Comparison of ENCODE assay signal across 3 cellular contexts in the genomic region with DNA sequence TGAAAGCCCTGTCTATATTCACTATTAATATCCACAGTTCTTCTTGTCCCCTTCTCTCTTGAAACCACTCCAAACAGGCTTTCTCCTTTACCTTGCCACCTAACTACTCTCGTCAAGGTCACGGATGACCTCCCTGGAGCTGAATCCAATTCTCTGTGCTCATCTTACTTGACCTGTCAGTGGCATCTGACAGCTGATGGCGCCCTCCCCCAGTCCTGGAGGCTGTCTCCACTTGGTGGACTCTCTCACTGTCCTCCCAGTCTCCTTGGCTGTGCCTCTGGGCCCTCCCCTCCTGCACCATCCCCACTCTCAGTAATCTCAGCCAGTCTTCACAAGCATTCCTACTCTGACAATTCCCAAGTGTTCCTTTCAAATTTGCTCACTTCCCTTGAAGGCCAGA.
TF ChIP-seq lines count a peak whose summit lies in the region.

No MANE protein-coding gene starts in this region.

TF ChIP-seq in liver, 16 proteins besides CTCF, POLR2A, EP300 and RAD21:
- TF ChIP-seq, protein P1, sequence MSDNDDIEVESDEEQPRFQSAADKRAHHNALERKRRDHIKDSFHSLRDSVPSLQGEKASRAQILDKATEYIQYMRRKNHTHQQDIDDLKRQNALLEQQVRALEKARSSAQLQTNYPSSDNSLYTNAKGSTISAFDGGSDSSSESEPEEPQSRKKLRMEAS (IDR thresholded peaks at IDR 0.05): no peak
- TF ChIP-seq, protein P2, sequence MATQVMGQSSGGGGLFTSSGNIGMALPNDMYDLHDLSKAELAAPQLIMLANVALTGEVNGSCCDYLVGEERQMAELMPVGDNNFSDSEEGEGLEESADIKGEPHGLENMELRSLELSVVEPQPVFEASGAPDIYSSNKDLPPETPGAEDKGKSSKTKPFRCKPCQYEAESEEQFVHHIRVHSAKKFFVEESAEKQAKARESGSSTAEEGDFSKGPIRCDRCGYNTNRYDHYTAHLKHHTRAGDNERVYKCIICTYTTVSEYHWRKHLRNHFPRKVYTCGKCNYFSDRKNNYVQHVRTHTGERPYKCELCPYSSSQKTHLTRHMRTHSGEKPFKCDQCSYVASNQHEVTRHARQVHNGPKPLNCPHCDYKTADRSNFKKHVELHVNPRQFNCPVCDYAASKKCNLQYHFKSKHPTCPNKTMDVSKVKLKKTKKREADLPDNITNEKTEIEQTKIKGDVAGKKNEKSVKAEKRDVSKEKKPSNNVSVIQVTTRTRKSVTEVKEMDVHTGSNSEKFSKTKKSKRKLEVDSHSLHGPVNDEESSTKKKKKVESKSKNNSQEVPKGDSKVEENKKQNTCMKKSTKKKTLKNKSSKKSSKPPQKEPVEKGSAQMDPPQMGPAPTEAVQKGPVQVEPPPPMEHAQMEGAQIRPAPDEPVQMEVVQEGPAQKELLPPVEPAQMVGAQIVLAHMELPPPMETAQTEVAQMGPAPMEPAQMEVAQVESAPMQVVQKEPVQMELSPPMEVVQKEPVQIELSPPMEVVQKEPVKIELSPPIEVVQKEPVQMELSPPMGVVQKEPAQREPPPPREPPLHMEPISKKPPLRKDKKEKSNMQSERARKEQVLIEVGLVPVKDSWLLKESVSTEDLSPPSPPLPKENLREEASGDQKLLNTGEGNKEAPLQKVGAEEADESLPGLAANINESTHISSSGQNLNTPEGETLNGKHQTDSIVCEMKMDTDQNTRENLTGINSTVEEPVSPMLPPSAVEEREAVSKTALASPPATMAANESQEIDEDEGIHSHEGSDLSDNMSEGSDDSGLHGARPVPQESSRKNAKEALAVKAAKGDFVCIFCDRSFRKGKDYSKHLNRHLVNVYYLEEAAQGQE (IDR thresholded peaks at IDR 0.05): no peak
- TF ChIP-seq NR2F2 (IDR thresholded peaks at IDR 0.05) (no peak), SP1 (IDR thresholded peaks at IDR 0.05) (no peak), FOXA1 (IDR thresholded peaks at IDR 0.05) (no peak), YY1 (IDR thresholded peaks at IDR 0.05) (peak; percentile 8)
- TF ChIP-seq, protein P3, sequence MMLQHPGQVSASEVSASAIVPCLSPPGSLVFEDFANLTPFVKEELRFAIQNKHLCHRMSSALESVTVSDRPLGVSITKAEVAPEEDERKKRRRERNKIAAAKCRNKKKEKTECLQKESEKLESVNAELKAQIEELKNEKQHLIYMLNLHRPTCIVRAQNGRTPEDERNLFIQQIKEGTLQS (IDR thresholded peaks at IDR 0.05): no peak
- TF ChIP-seq, protein P4, sequence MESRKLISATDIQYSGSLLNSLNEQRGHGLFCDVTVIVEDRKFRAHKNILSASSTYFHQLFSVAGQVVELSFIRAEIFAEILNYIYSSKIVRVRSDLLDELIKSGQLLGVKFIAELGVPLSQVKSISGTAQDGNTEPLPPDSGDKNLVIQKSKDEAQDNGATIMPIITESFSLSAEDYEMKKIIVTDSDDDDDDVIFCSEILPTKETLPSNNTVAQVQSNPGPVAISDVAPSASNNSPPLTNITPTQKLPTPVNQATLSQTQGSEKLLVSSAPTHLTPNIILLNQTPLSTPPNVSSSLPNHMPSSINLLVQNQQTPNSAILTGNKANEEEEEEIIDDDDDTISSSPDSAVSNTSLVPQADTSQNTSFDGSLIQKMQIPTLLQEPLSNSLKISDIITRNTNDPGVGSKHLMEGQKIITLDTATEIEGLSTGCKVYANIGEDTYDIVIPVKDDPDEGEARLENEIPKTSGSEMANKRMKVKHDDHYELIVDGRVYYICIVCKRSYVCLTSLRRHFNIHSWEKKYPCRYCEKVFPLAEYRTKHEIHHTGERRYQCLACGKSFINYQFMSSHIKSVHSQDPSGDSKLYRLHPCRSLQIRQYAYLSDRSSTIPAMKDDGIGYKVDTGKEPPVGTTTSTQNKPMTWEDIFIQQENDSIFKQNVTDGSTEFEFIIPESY (IDR thresholded peaks at IDR 0.05): no peak
TF ChIP-seq in liver: peak in this region for 1.

TF ChIP-seq in HepG2, 621 proteins besides CTCF, POLR2A, EP300 and RAD21:
- TF ChIP-seq ZFP90 (CRISPR knock-in tag; IDR thresholded peaks at IDR 0.05; ENCODE audit: borderline replicate concordance): no peak
- TF ChIP-seq ZNF451 (CRISPR knock-in tag; IDR thresholded peaks at IDR 0.05): no peak
- TF ChIP-seq ZBTB8A (CRISPR knock-in tag; IDR thresholded peaks at IDR 0.05; ENCODE audit: borderline replicate concordance, low read depth): no peak
- TF ChIP-seq ZSCAN29 (CRISPR knock-in tag; conservative IDR thresholded peaks at IDR 0.05): no peak
- TF ChIP-seq, protein P5, sequence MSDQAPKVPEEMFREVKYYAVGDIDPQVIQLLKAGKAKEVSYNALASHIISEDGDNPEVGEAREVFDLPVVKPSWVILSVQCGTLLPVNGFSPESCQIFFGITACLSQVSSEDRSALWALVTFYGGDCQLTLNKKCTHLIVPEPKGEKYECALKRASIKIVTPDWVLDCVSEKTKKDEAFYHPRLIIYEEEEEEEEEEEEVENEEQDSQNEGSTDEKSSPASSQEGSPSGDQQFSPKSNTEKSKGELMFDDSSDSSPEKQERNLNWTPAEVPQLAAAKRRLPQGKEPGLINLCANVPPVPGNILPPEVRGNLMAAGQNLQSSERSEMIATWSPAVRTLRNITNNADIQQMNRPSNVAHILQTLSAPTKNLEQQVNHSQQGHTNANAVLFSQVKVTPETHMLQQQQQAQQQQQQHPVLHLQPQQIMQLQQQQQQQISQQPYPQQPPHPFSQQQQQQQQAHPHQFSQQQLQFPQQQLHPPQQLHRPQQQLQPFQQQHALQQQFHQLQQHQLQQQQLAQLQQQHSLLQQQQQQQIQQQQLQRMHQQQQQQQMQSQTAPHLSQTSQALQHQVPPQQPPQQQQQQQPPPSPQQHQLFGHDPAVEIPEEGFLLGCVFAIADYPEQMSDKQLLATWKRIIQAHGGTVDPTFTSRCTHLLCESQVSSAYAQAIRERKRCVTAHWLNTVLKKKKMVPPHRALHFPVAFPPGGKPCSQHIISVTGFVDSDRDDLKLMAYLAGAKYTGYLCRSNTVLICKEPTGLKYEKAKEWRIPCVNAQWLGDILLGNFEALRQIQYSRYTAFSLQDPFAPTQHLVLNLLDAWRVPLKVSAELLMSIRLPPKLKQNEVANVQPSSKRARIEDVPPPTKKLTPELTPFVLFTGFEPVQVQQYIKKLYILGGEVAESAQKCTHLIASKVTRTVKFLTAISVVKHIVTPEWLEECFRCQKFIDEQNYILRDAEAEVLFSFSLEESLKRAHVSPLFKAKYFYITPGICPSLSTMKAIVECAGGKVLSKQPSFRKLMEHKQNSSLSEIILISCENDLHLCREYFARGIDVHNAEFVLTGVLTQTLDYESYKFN (CRISPR knock-in tag; conservative IDR thresholded peaks at IDR 0.05): no peak
- no peak for TF ChIP-seq ZKSCAN1 (IDR thresholded peaks at IDR 0.05; ENCODE audit: low read length)
- no peak for TF ChIP-seq DMAP1 (CRISPR knock-in tag; IDR thresholded peaks at IDR 0.05)
- TF ChIP-seq, protein P6, sequence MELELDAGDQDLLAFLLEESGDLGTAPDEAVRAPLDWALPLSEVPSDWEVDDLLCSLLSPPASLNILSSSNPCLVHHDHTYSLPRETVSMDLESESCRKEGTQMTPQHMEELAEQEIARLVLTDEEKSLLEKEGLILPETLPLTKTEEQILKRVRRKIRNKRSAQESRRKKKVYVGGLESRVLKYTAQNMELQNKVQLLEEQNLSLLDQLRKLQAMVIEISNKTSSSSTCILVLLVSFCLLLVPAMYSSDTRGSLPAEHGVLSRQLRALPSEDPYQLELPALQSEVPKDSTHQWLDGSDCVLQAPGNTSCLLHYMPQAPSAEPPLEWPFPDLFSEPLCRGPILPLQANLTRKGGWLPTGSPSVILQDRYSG (CRISPR knock-in tag; IDR thresholded peaks at IDR 0.05): no peak
- TF ChIP-seq ZNF768 (CRISPR knock-in tag; IDR thresholded peaks at IDR 0.05): no peak
- TF ChIP-seq ZNF850 (CRISPR knock-in tag; conservative IDR thresholded peaks at IDR 0.05): no peak

TF ChIP-seq in WTC11, 78 proteins besides CTCF, POLR2A, EP300 and RAD21:
- TF ChIP-seq ZNF423 (CRISPR knock-in tag; IDR thresholded peaks at IDR 0.05) (no peak), FOXJ3 (CRISPR knock-in tag; IDR thresholded peaks at IDR 0.05; ENCODE audit: borderline replicate concordance) (no peak)
TF ChIP-seq in WTC11: peak in this region for 0.
